In the genomic region with DNA sequence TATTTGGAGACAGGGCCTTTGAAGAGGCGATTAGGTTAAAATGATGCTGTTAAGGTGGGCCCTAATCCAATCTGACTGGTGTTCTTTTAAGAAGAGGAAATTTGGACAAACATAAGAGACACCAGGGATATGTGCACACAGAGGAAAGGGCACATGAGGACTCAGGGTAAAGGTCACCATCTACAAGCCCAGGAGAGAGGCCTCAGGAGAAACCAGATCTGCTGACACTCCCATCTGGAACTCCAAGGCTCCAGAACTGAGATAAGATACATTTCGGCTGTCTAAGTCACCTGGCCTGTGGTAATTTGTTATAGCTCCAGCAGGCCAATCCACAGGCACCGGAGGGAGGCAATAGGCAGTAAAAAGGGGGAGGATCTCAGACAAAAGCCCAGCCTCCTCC, we compare ENCODE assay signal across 27 cellular contexts. TPM values are rescaled to one million over a fixed set of nuclear protein-coding genes. Genes with fewer than 3 reads are reported as not detected.
DNase-seq lines count a peak whose midpoint lies in the region; ATAC-seq and TF ChIP-seq lines count a peak whose summit lies in the region.
"Had no signal": no experiment of that assay in that cellular context is flagged by ENCODE, and none has a peak within 500 bp of the region (broad histone marks: within the 10 kb centered on the region; RNA-seq: fewer than 3 reads in every experiment).

No MANE protein-coding gene starts in this region.

- POLR2A ChIA-PET in A673 (lab: Charles Lee; ENCODE audit: low non-redundant PET), result no interaction called here

- intact Hi-C loops in A673 (cut with micrococcal nuclease; ENCODE audit: unreplicated experiment), result no loop called here
- intact Hi-C loops in left ventricle myocardium inferior (cut with micrococcal nuclease), result no loop called here

- H3K4me3 ChIP-seq in RWPE2 (ENCODE audit: severe bottlenecking) (no peak overlapping the region), A673 (ENCODE audit: low read depth, low read length, poor library complexity, severe bottlenecking) (no peak overlapping the region), left ventricle myocardium inferior (no peak overlapping the region)
- H3K4me3 ChIP-seq: breast epithelium, dorsolateral prefrontal cortex, gastroesophageal sphincter, ovary, transverse colon had no signal

- DNase-seq in NCI-H2171 treated with DMSO at 0.1 percent for 48 hours (lab: John Stamatoyannopoulos, UW) (peak; percentile 34), NCI-H2171 (lab: John Stamatoyannopoulos, UW) (no peak), RWPE2 (ENCODE audit: low spot score) (no peak), islet precursor cell (peak; percentile 67), T1000 (lab: John Stamatoyannopoulos, UW) (no peak), A673 (ENCODE audit: low spot score) (no peak), EL (no peak), left ventricle myocardium inferior (no peak)
- DNase-seq: 8988T; activated CD8-positive, alpha-beta memory T cell treated with anti-CD3 and anti-CD28 coated beads, Interleukin-2, amount 50 U/mL, for 48 hours; activated CD8-positive, alpha-beta T cell treated with anti-CD3 and anti-CD28 coated beads for 36 hours; activated naive CD4-positive, alpha-beta T cell treated with anti-CD3 and anti-CD28 coated beads, Interleukin-2, amount 10 ng/mL, durations not matched to agents 7 days and 5 days; CD4-positive, CD25-positive, alpha-beta regulatory T cell; dorsolateral prefrontal cortex; H9; MV-4-11; NCI-H146; NCI-H2107; NCI-H510A; ovary; PC-3; Right ventricle myocardium superior; transverse colon had no signal

- CTCF ChIA-PET in A673 (lab: Charles Lee), result no interaction called here

- TF ChIP-seq CTCF in RWPE2 (IDR thresholded peaks at IDR 0.05; ENCODE audit: poor library complexity, severe bottlenecking) (no peak), A673 (conservative IDR thresholded peaks at IDR 0.05; ENCODE audit: low read depth, low read length) (no peak), left ventricle myocardium inferior (IDR thresholded peaks at IDR 0.05; ENCODE audit: borderline replicate concordance) (no peak)

- no peak for ATAC-seq in RWPE2 (ENCODE audit: low read depth)
- ATAC-seq: activated CD8-positive, alpha-beta T cell treated with anti-CD3 and anti-CD28 coated beads for 36 hours; gastroesophageal sphincter; PC-3; stimulated activated memory B cell treated with anti-CD40 and anti-IgM and Interleukin-4, amounts not matched to agents 10 μg/mL and 1 μg/mL and 100 μg/mL, for 72 hours had no signal

- BruUV-seq in A673 (replicated peaks; lab: Mats Ljungman, UMichigan), result no TSS peak

- H3K27ac ChIP-seq in RWPE2 (ENCODE audit: poor library complexity, severe bottlenecking) (peak overlapping the region; percentile 71), A673 (ENCODE audit: low read depth, low read length, poor library complexity, severe bottlenecking) (no peak overlapping the region), left ventricle myocardium inferior (replicated peaks) (no peak overlapping the region)
- H3K27ac ChIP-seq: breast epithelium, dorsolateral prefrontal cortex, gastroesophageal sphincter, HL-60, ovary, transverse colon had no signal

- H3K9me3 ChIP-seq in RWPE2 (ENCODE audit: severe bottlenecking) (no peaks in the 10 kb centered on the region), A673 (ENCODE audit: low read depth, low read length, poor library complexity, severe bottlenecking) (no peaks in the 10 kb centered on the region), left ventricle myocardium inferior (replicated peaks) (no peaks in the 10 kb centered on the region)
- H3K9me3 ChIP-seq: breast epithelium, gastroesophageal sphincter, ovary, transverse colon had no signal

- H3K27me3 ChIP-seq in RWPE2 (ENCODE audit: insufficient read depth, poor library complexity, severe bottlenecking), result no peaks in the 10 kb centered on the region
- H3K27me3 ChIP-seq in A673 (replicated peaks; ENCODE audit: insufficient read depth, low read depth, low read length, poor library complexity), result no peaks in the 10 kb centered on the region
- no peaks in the 10 kb centered on the region for H3K27me3 ChIP-seq in left ventricle myocardium inferior (ENCODE audit: low read depth)
- H3K27me3 ChIP-seq: breast epithelium, dorsolateral prefrontal cortex, gastroesophageal sphincter, ovary, transverse colon had no signal

- H3K36me3 ChIP-seq in RWPE2 (ENCODE audit: low read depth) (no peaks in the 10 kb centered on the region), A673 (ENCODE audit: insufficient read depth, low read length, poor library complexity, severe bottlenecking) (no peaks in the 10 kb centered on the region), left ventricle myocardium inferior (no peaks in the 10 kb centered on the region)
- H3K36me3 ChIP-seq: breast epithelium, gastroesophageal sphincter, ovary, transverse colon had no signal

- H3K4me1 ChIP-seq in RWPE2 (ENCODE audit: insufficient read depth, poor library complexity, severe bottlenecking) (peaks cover 31% of the 10 kb centered on the region), A673 (ENCODE audit: insufficient read depth, low read length, poor library complexity, severe bottlenecking) (peaks cover 24% of the 10 kb centered on the region), left ventricle myocardium inferior (peaks cover 4% of the 10 kb centered on the region)
- H3K4me1 ChIP-seq: breast epithelium, gastroesophageal sphincter, transverse colon had no signal

RNA-seq across cellular contexts. Expression of gene KICS2, which starts 48.6 kb away (rescaled TPM):
- 10.8 and 14.0 TPM in 2 replicates for total RNA-seq in A673 (2021)
- total RNA-seq in left ventricle myocardium inferior, result 3.5 TPM

Comparison
In these comparisons a context has a peak if more than half of its experiments do, and no peak if none do; other contexts are left out.
1. DNase-seq: peak in NCI-H2171 treated with DMSO at 0.1 percent for 48 hours (single experiment) and islet precursor cell (single experiment); none in NCI-H2171 (single experiment), RWPE2 (single experiment), T1000 (single experiment), A673 (single experiment), EL (single experiment) and left ventricle myocardium inferior (single experiment).